Comparison of ENCODE assay signal across 8 cellular contexts in the genomic region with DNA sequence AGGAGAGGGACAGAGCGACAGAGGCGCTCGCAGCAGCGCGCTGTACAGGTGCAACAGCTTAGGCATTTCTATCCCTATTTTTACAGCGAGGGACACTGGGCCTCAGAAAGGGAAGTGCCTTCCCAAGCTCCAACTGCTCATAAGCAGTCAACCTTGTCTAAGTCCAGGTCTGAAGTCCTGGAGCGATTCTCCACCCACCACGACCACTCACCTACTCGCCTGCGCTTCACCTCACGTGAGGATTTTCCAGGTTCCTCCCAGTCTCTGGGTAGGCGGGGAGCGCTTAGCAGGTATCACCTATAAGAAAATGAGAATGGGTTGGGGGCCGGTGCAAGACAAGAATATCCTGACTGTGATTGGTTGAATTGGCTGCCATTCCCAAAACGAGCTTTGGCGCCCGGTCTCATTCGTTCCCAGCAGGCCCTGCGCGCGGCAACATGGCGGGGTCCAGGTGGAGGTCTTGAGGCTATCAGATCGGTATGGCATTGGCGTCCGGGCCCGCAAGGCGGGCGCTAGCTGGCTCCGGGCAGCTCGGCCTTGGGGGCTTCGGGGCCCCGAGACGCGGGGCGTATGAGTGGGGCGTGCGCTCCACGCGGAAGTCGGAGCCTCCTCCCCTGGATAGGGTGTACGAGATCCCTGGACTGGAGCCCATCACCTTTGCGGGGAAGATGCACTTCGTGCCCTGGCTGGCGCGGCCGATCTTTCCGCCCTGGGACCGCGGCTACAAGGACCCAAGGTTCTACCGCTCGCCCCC. TPM values are rescaled to one million over a fixed set of nuclear protein-coding genes. Genes with fewer than 3 reads are reported as not detected.
A peak's percentile ranks its signal among the peaks of the same experiment; 100 is the strongest.
DNase-seq lines count a peak whose midpoint lies in the region; ATAC-seq, FAIRE-seq and TF ChIP-seq lines count a peak whose summit lies in the region.

A gene with protein sequence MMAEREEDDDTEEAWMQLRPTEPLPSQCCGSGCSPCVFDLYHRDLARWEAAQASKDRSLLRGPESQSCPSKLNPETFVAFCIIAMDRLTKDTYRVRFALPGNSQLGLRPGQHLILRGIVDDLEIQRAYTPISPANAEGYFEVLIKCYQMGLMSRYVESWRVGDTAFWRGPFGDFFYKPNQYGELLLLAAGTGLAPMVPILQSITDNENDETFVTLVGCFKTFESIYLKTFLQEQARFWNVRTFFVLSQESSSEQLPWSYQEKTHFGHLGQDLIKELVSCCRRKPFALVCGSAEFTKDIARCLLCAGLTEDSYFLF (minus strand): TSS at position 266 of the 754 bp plus-strand sequence. CDS start 4,414 bp downstream, outside the sequence.
A gene (plus strand): TSS at position 403 of the 754 bp plus-strand sequence. CDS start 77 bp downstream, at position 480.

- FAIRE-seq in GM12891 (lab: Jason Lieb, UNC), result peak; percentile 88

- H3K4me1 ChIP-seq in parathyroid adenoma, result peaks cover 5% of the 10 kb centered on the region
- peaks cover 0 to 38% (median 15%) of the 10 kb centered on the region in 4 donors for H3K4me1 ChIP-seq in tibial nerve

- H3K4me2 ChIP-seq in parathyroid adenoma (ENCODE audit: low read length), result peak within 1 kb of the TSS; percentile 77

- ATAC-seq in HG02798 (IDR thresholded peaks at IDR 0.05; ENCODE audit: poor library complexity, unreplicated experiment), result peak; percentile 98

- H3K4me3 ChIP-seq in parathyroid adenoma (ENCODE audit: low read depth, low read length), result peak within 1 kb of the TSS; percentile 89
- H3K4me3 ChIP-seq in tibial nerve, result peak within 1 kb of the TSS; percentile 66 to 95 (median 88)

- 1 to 2% methylated on average over 18 to 48 of the region's 51 CpGs for whole genome bisulfite sequencing in tibial nerve, 2 donors

- H3K9ac ChIP-seq in parathyroid adenoma, result peak within 1 kb of the TSS; percentile 80

- no peaks in the 10 kb centered on the region for H3K9me3 ChIP-seq in parathyroid adenoma (ENCODE audit: control insufficient read depth, low read length)
- no peaks in the 10 kb centered on the region for H3K9me3 ChIP-seq in tibial nerve

- peaks cover 12% of the 10 kb centered on the region for H3K79me2 ChIP-seq in parathyroid adenoma

- DNase-seq in GM12891 (ENCODE audit: insufficient read length, low spot score), result peak; percentile 92
- DNase-seq in NCI-H1417 treated with DMSO at 0.1 percent for 48 hours (lab: John Stamatoyannopoulos, UW), result peak; percentile 91
- peak; percentile 69 to 95 for DNase-seq in SW 1271 (lab: John Stamatoyannopoulos, UW)
- DNase-seq in activated naive CD8-positive, alpha-beta T cell treated with anti-CD3 and anti-CD28 coated beads, Interleukin-2, amount 50 U/mL, for 16 hours (ENCODE audit: low read depth, low spot score), result peak; percentile 79
- peak; percentile 95 for DNase-seq in cardiac septum (ENCODE audit: low spot score)
- DNase-seq in tibial nerve (ENCODE audit: low spot score in 2 of 2), result peak; percentile 84 to 97

- no peak for TF ChIP-seq CTCF in parathyroid adenoma (IDR thresholded peaks at IDR 0.05)
- TF ChIP-seq CTCF in tibial nerve (IDR thresholded peaks at IDR 0.05), result peak in 1 of 5 experiments; percentile 15

- intact Hi-C loops in cardiac septum (cut with DNase I), result loop anchor here (5.0 kb wide), 2 partner anchors 78 to 287 kb away; no protein-coding TSS in a partner anchor

- H3K27me3 ChIP-seq in parathyroid adenoma (ENCODE audit: control insufficient read depth, insufficient read depth, low read length) (no peaks in the 10 kb centered on the region), tibial nerve (no peaks in the 10 kb centered on the region)

- TF ChIP-seq POLR2A in GM12891 (IDR thresholded peaks at IDR 0.05; ENCODE audit: low read depth, low read length) (peak; percentile 92), tibial nerve (IDR thresholded peaks at IDR 0.05) (peak in 1 of 2 donors; percentile 38)

- peak within 1 kb of the TSS; percentile 49 for H3K27ac ChIP-seq in parathyroid adenoma
- H3K27ac ChIP-seq in tibial nerve, result peak within 1 kb of the TSS; percentile 75 to 90 (median 84)

- TF ChIP-seq EP300 in tibial nerve (IDR thresholded peaks at IDR 0.05), result peak in 1 of 2 donors; percentile 80

- H2AFZ ChIP-seq in parathyroid adenoma, result peak within 1 kb of the TSS; percentile 93

- H3K36me3 ChIP-seq in parathyroid adenoma (ENCODE audit: control insufficient read depth, insufficient read depth, low read length), result no peaks in the 10 kb centered on the region
- peaks cover 0 to 31% (median 4%) of the 10 kb centered on the region in 3 donors for H3K36me3 ChIP-seq in tibial nerve

TF ChIP-seq in GM12891, 5 proteins besides CTCF, POLR2A, EP300 and RAD21:
- TF ChIP-seq POU2F2 (IDR thresholded peaks at IDR 0.05; ENCODE audit: low read depth, low read length) (peak; percentile 76), SPI1 (IDR thresholded peaks at IDR 0.05; ENCODE audit: low read depth, low read length) (peak; percentile 50), POLR2AphosphoS5 (IDR thresholded peaks at IDR 0.05; ENCODE audit: low read depth, low read length) (peak; percentile 86), TAF1 (IDR thresholded peaks at IDR 0.05; ENCODE audit: low read depth, low read length) (peak; percentile 91), PAX5 (IDR thresholded peaks at IDR 0.05; ENCODE audit: insufficient read depth, low read length, severe bottlenecking) (no peak)

RNA-seq across cellular contexts. Expression of the first gene that starts in this region (rescaled TPM):
- polyA plus RNA-seq in GM12891 (2012; ENCODE audit: low read depth, missing spikeins), result 3.4 TPM
- total RNA-seq in cardiac septum (5.7 TPM), tibial nerve (1 to 10 TPM; 4.8 to 6.7 (median 5.5) TPM)

RNA-seq across cellular contexts. Expression of the second gene that starts in this region (rescaled TPM):
- 125 TPM for polyA plus RNA-seq in GM12891 (2012; ENCODE audit: low read depth, missing spikeins)
- total RNA-seq in cardiac septum (71.7 TPM), tibial nerve (10 to 100 TPM; 39.5 to 60.6 (median 44.3) TPM)

Comparison
In these comparisons a context has a peak if more than half of its experiments do, and no peak if none do; other contexts are left out.
1. Peak in every context shown above with its lines: DNase-seq, ATAC-seq, H3K4me3 ChIP-seq and H3K27ac ChIP-seq.